8 cellular contexts compared by ENCODE assay signal in genomic region chr1:109687641-109688499, GRCh38. TPM values are rescaled to one million over a fixed set of nuclear protein-coding genes. Genes with fewer than 3 reads are reported as not detected.
DNase-seq lines count a peak whose midpoint lies in the region; ATAC-seq lines count a peak whose summit lies in the region.

TSS of gene GSTM1 (plus strand) at chr1:109687817. CDS start at chr1:109687874, 57 bp downstream.

- WGBS in urinary bladder, result no CpG with 5 or more reads among the region's 46 CpGs

- H3K27ac ChIP-seq in urinary bladder (ENCODE audit: low read depth), result peak within 1 kb of the TSS; percentile 56

- peak; percentile 95 for ATAC-seq in HG02973 (IDR thresholded peaks at IDR 0.05; ENCODE audit: unreplicated experiment)
- no peak for ATAC-seq in HG03039 (IDR thresholded peaks at IDR 0.05; ENCODE audit: unreplicated experiment)

- H3K4me1 ChIP-seq in urinary bladder (ENCODE audit: insufficient read depth), result no peaks in the 10 kb centered on the region

- no peaks in the 10 kb centered on the region for H3K36me3 ChIP-seq in urinary bladder (ENCODE audit: insufficient read depth)

- peak; percentile 68 for DNase-seq in activated effector memory CD4-positive, alpha-beta T cell treated with Interleukin-2 at 50 U/mL for 16 hours
- no peak for DNase-seq in activated effector memory CD4-positive, alpha-beta T cell treated with anti-CD3 and anti-CD28 coated beads, Interleukin-2, amount 50 U/mL, for 16 hours
- peak; percentile 70 for DNase-seq in activated CD4-positive, alpha-beta T cell treated with anti-CD3 and anti-CD28 coated beads, Interleukin-2, amount 50 U/mL, for 1 hour
- no peak for DNase-seq in NCI-H526 treated with DMSO at 0.1 percent for 48 hours (lab: John Stamatoyannopoulos, UW)

- H3K4me3 ChIP-seq in iPS-18c (ENCODE audit: insufficient read depth, low read depth, low read length) (peak within 1 kb of the TSS; percentile 41; the same call in 1 of the 2 replicates), urinary bladder (ENCODE audit: low read depth, low read length) (peak within 1 kb of the TSS; percentile 48)

- no peaks in the 10 kb centered on the region for H3K9me3 ChIP-seq in iPS-18c (ENCODE audit: control insufficient read depth, insufficient read depth, low read length)

RNA-seq across cellular contexts. Expression of gene GSTM1, which starts in this region (rescaled TPM):
- total RNA-seq in urinary bladder, result not detected
- 1.1 TPM for polyA plus RNA-seq in urinary bladder

Comparison
In these comparisons a context has a peak if more than half of its experiments do, and no peak if none do; other contexts are left out.
1. DNase-seq: peak in activated effector memory CD4-positive, alpha-beta T cell treated with Interleukin-2 at 50 U/mL for 16 hours (single experiment) and activated CD4-positive, alpha-beta T cell treated with anti-CD3 and anti-CD28 coated beads, Interleukin-2, amount 50 U/mL, for 1 hour (single experiment); none in activated effector memory CD4-positive, alpha-beta T cell treated with anti-CD3 and anti-CD28 coated beads, Interleukin-2, amount 50 U/mL, for 16 hours (single experiment) and NCI-H526 treated with DMSO at 0.1 percent for 48 hours (single experiment).